ENCODE assay signal across 18 cellular contexts in the genomic region with DNA sequence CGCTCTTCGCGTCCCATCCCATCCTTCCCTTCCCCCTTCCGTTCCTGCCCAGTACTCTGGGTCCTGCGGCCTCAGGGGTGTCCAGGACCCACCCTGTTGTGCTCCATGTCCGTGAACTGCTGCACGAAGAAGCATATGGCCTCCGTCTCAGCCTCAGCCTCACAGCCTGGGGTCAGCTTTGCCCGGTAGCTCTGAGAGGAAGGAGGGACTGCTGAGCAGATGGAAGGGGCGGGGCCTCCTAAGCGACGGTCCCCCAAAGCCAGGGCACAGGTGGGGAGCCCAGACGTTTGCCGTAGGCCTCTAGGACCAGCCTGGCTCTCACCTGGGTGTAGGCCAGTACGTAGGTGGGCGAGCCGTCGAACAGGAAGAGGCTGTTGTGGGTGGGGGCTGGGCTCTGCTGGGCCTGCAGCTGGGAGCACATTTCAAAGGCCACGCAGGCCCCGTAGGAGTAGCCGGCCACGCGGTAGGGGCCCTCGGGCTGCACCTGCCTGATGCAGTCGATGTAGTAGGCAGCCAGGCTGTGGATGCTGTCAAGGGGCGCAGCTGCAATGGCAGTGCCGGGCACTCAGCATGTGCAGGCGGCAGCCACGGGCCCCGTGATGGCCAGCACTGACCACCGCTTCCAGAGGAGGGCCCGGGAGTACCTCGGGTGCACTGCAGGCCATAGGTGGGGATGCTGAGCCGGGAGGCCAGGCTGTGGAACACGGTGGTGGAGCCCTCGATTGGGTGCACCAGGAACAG. TPM values are rescaled to one million over a fixed set of nuclear protein-coding genes. Genes with fewer than 3 reads are reported as not detected.
DNase-seq lines count a peak whose midpoint lies in the region; ATAC-seq and TF ChIP-seq lines count a peak whose summit lies in the region.
"Had no signal": no experiment of that assay in that cellular context is flagged by ENCODE, and none has a peak within 500 bp of the region (broad histone marks: within the 10 kb centered on the region; RNA-seq: fewer than 3 reads in every experiment).

No MANE protein-coding gene starts in this region.

- intact Hi-C loops in breast epithelium (cut with DNase I; ENCODE audit: low total_unique reads), result loop anchor here (10.0 kb wide), 1 partner anchor 45 kb away; the partner anchor contains the start of genes DCXR and RAC3

- H3K4ac ChIP-seq in neuronal stem cell (ENCODE audit: low read length), result no peak overlapping the region

- no peaks in the 10 kb centered on the region for H3K9me3 ChIP-seq in NT2/D1 (ENCODE audit: insufficient read depth, low read length)
- peaks cover 0 to 1% of the 10 kb centered on the region in 2 donors for H3K9me3 ChIP-seq in neuronal stem cell (replicated peaks in 1 of 2; ENCODE audit: control insufficient read depth in 2 of 2, insufficient read depth in 1 of 2, low read depth in 1 of 2, low read length in 2 of 2)
- H3K9me3 ChIP-seq in breast epithelium, result no peaks in the 10 kb centered on the region
- H3K9me3 ChIP-seq: HAP-1 had no signal

- no peak overlapping the region for H3K4me2 ChIP-seq in neuronal stem cell (ENCODE audit: insufficient read depth, low read length, poor library complexity, severe bottlenecking)

- no peak overlapping the region for H2BK12ac ChIP-seq in neuronal stem cell (ENCODE audit: low read length)

- H3K18ac ChIP-seq in neuronal stem cell (ENCODE audit: low read length), result peak overlapping the region; percentile 11

- peak overlapping the region; percentile 34 for H3K23ac ChIP-seq in neuronal stem cell (ENCODE audit: low read depth, low read length, poor library complexity)

- H3K4me3 ChIP-seq in NT2/D1 (ENCODE audit: insufficient read length, low read depth) (no peak overlapping the region), neuronal stem cell (ENCODE audit: low read length in 2 of 2) (no peak overlapping the region), breast epithelium (no peak overlapping the region)
- H3K4me3 ChIP-seq: HAP-1 had no signal

- no peak for TF ChIP-seq POLR2A in breast epithelium (IDR thresholded peaks at IDR 0.05)

- peak overlapping the region; percentile 5 for H3K9ac ChIP-seq in NT2/D1 (ENCODE audit: insufficient read length, low read depth)
- peak overlapping the region; percentile 50 for H3K9ac ChIP-seq in neuronal stem cell (ENCODE audit: low read depth, low read length, poor library complexity)

- ATAC-seq in GM21390 (IDR thresholded peaks at IDR 0.05; ENCODE audit: unreplicated experiment), result no peak
- ATAC-seq: CD8-positive, alpha-beta T cell had no signal

- no peak overlapping the region for H2BK120ac ChIP-seq in neuronal stem cell (ENCODE audit: low read depth, low read length)

- H3K4me1 ChIP-seq in NT2/D1 (ENCODE audit: insufficient read depth, insufficient read length) (peaks cover 19% of the 10 kb centered on the region), neuronal stem cell (ENCODE audit: control insufficient read depth in 2 of 2, insufficient read depth in 1 of 2, low read depth in 1 of 2, low read length in 2 of 2) (peaks cover 0 to 3% of the 10 kb centered on the region in 2 donors), breast epithelium (no peaks in the 10 kb centered on the region)
- H3K4me1 ChIP-seq: HAP-1 had no signal

- H3K14ac ChIP-seq in neuronal stem cell (ENCODE audit: low read length), result no peak overlapping the region

- WGBS in neuronal stem cell (ENCODE audit: extremely low coverage in 2 of 2, insufficient read length in 2 of 2, insufficient replicate concordance in 1 of 2), 2 donors, result no CpG with 5 or more reads among the region's 36 CpGs

- peak overlapping the region; percentile 22 for H2BK5ac ChIP-seq in neuronal stem cell (ENCODE audit: low read length)

- H3K79me1 ChIP-seq in neuronal stem cell (ENCODE audit: low read depth, low read length), result peaks cover 33% of the 10 kb centered on the region

- no peak overlapping the region for H4K8ac ChIP-seq in neuronal stem cell (ENCODE audit: low read depth, low read length)

- no peak overlapping the region for H2BK15ac ChIP-seq in neuronal stem cell (ENCODE audit: low read length)

- H3K27me3 ChIP-seq in NT2/D1 (ENCODE audit: insufficient read depth, insufficient read length) (no peaks in the 10 kb centered on the region), neuronal stem cell (ENCODE audit: control insufficient read depth in 3 of 3, insufficient read depth in 3 of 3, low read depth in 1 of 3, low read length in 3 of 3) (no peaks in the 10 kb centered on the region), breast epithelium (no peaks in the 10 kb centered on the region)

- no peak overlapping the region for H2AK5ac ChIP-seq in neuronal stem cell (ENCODE audit: low read depth, low read length)

- no peak overlapping the region for H4K91ac ChIP-seq in neuronal stem cell (ENCODE audit: low read depth, low read length, poor library complexity)

- H3K36me3 ChIP-seq in NT2/D1 (ENCODE audit: insufficient read depth, insufficient read length, low read length) (peaks cover 88% of the 10 kb centered on the region), neuronal stem cell (replicated peaks in 1 of 2; ENCODE audit: control insufficient read depth in 2 of 2, insufficient read depth in 2 of 2, low read length in 2 of 2) (peaks cover 61 to 76% of the 10 kb centered on the region in 2 donors), breast epithelium (peaks cover 36% of the 10 kb centered on the region)

- no peak overlapping the region for H2AFZ ChIP-seq in neuronal stem cell (ENCODE audit: low read length)

- no peak for TF ChIP-seq CTCF in breast epithelium (IDR thresholded peaks at IDR 0.05)

- DNase-seq in NCI-H82 (lab: John Stamatoyannopoulos, UW) (peak; percentile 36), NCI-H82 treated with DMSO at 0.1 percent for 48 hours (lab: John Stamatoyannopoulos, UW; ENCODE audit: unreplicated experiment) (no peak), NT2/D1 (ENCODE audit: low read depth, low spot score) (no peak), cerebellum (ENCODE audit: low spot score) (peak; percentile 60), neuronal stem cell (ENCODE audit: low spot score) (no peak), globus pallidus (ENCODE audit: low spot score) (no peak), breast epithelium (ENCODE audit: low spot score in 2 of 2) (no peak)
- DNase-seq: COR-L47, DMS153, DMS79 treated with DMSO at 0.1 percent for 48 hours, EL, GDM1, GOT3, HFFc6 had no signal

- H3K27ac ChIP-seq in neuronal stem cell (replicated peaks; ENCODE audit: low read length) (no peak overlapping the region), breast epithelium (no peak overlapping the region)
- H3K27ac ChIP-seq: 22Rv1 had no signal

RNA-seq across cellular contexts. Expression of gene DUS1L, which starts 14.6 kb away (rescaled TPM):
- total RNA-seq in cerebellum (19.9 TPM), breast epithelium (10 to 100 TPM; 55.0 to 96.4 (median 82.0) TPM)
- 33.5 TPM for polyA plus RNA-seq in neuronal stem cell (2013, experiment 1 of 2)
- polyA plus RNA-seq in neuronal stem cell (2013, experiment 2 of 2), result 31.8 TPM

RNA-seq across cellular contexts. Expression of gene FASN, which starts 17.8 kb away (rescaled TPM):
- total RNA-seq in cerebellum (62.7 TPM), breast epithelium (100 to 1,000 TPM in 1 of 3 donors, 10 to 100 TPM in 2; 95.4 to 590 (median 98.6) TPM)
- 128 TPM for polyA plus RNA-seq in neuronal stem cell (2013, experiment 1 of 2)
- polyA plus RNA-seq in neuronal stem cell (2013, experiment 2 of 2), result 131 TPM

RNA-seq across cellular contexts. Expression of gene GPS1, which starts 28.5 kb away (rescaled TPM):
- total RNA-seq in cerebellum (52.9 TPM), breast epithelium (10 to 100 TPM; 68.8 to 95.4 (median 94.4) TPM)
- 67.9 TPM for polyA plus RNA-seq in neuronal stem cell (2013, experiment 1 of 2)
- polyA plus RNA-seq in neuronal stem cell (2013, experiment 2 of 2), result 66.6 TPM

RNA-seq across cellular contexts. Expression of gene RFNG, which starts 28.6 kb away (rescaled TPM):
- total RNA-seq in cerebellum (17.2 TPM), breast epithelium (10 to 100 TPM; 30.5 to 49.4 (median 31.8) TPM)
- 25.7 TPM for polyA plus RNA-seq in neuronal stem cell (2013, experiment 1 of 2)
- 26.2 TPM for polyA plus RNA-seq in neuronal stem cell (2013, experiment 2 of 2)

RNA-seq across cellular contexts. Expression of gene DCXR, which starts 42.7 kb away (rescaled TPM):
- total RNA-seq in cerebellum, result 21.8 TPM
- 72.9 TPM for polyA plus RNA-seq in neuronal stem cell (2013, experiment 1 of 2)
- polyA plus RNA-seq in neuronal stem cell (2013, experiment 2 of 2), result 72.2 TPM
- 100 to 1,000 TPM; 202 to 484 (median 228) TPM for total RNA-seq in breast epithelium

Comparison
In these comparisons a context has a peak if more than half of its experiments do, and no peak if none do; other contexts are left out.
1. DNase-seq: peak in NCI-H82 (single experiment) and cerebellum (single experiment); none in NCI-H82 treated with DMSO at 0.1 percent for 48 hours (single experiment), NT2/D1 (single experiment), neuronal stem cell (single experiment), globus pallidus (single experiment) and breast epithelium (0 of 2).